Comparison of ENCODE assay signal across 8 cellular contexts in genomic region chr19:15332311-15332996, GRCh38. TPM values are rescaled to one million over a fixed set of nuclear protein-coding genes. Genes with fewer than 3 reads are reported as not detected.
DNase-seq lines count a peak whose midpoint lies in the region; FAIRE-seq and TF ChIP-seq lines count a peak whose summit lies in the region.

Gene BRD4, minus strand, starts transcription at chr19:15332539. Its CDS starts 59,440 bp downstream, at chr19:15273099.

- peaks cover 58% of the 10 kb centered on the region for H3K79me2 ChIP-seq in keratinocyte (ENCODE audit: control insufficient read depth, insufficient read depth, low read length)

- H4K20me1 ChIP-seq in keratinocyte (ENCODE audit: control insufficient read depth, extremely low read depth, insufficient read depth, low read length), result peaks cover 17% of the 10 kb centered on the region

- peak within 1 kb of the TSS; percentile 90 for H3K4me3 ChIP-seq in HAP-1
- H3K4me3 ChIP-seq in keratinocyte (ENCODE audit: control insufficient read depth in 2 of 3, extremely low read depth in 1 of 3, insufficient read depth in 2 of 3, low read depth in 1 of 3, low read length in 3 of 3), result peak within 1 kb of the TSS; percentile 67 to 98 (median 97)

- peaks cover 29% of the 10 kb centered on the region for H3K4me1 ChIP-seq in HAP-1
- H3K4me1 ChIP-seq in keratinocyte (ENCODE audit: control insufficient read depth, extremely low read depth, insufficient read depth, low read length), result peaks cover 31% of the 10 kb centered on the region

- peak within 1 kb of the TSS; percentile 92 for H2AFZ ChIP-seq in keratinocyte (ENCODE audit: control insufficient read depth, low read length)

- dilution Hi-C loops in keratinocyte (cut with MboI; ENCODE audit: extremely low pct_ligation_motif_present, low sequenced_read_pairs), result no loop called here

- FAIRE-seq in keratinocyte (lab: Jason Lieb, UNC), result no peak

- no peak for TF ChIP-seq CTCF in keratinocyte (optimal IDR thresholded peaks at IDR 0.05 in 1 of 3, IDR thresholded peaks at IDR 0.05 in 1 of 3, conservative IDR thresholded peaks at IDR 0.05 in 1 of 3; ENCODE audit: extremely low read depth in 1 of 3, insufficient read depth in 2 of 3, low read length in 3 of 3)

- H3K9me3 ChIP-seq in HAP-1, result no peaks in the 10 kb centered on the region
- H3K9me3 ChIP-seq in keratinocyte (ENCODE audit: control insufficient read depth, low read depth, low read length), result no peaks in the 10 kb centered on the region

- in situ Hi-C loops in HAP-1 (cut with MboI; ENCODE audit: low sequenced_read_pairs), result no loop called here

- H3K9me1 ChIP-seq in keratinocyte (ENCODE audit: control insufficient read depth, extremely low read depth, insufficient read depth, low read length), result peaks cover 3% of the 10 kb centered on the region

- H3K36me3 ChIP-seq in HAP-1 (replicated peaks) (peaks cover 4% of the 10 kb centered on the region), keratinocyte (ENCODE audit: control insufficient read depth in 2 of 2, extremely low read depth in 1 of 2, insufficient read depth in 2 of 2, low read length in 2 of 2) (peaks cover 0 to 5% of the 10 kb centered on the region in 2 experiments)

- DNase-seq in GM03348 (ENCODE audit: low spot score) (peak; percentile 96), HAP-1 (ENCODE audit: low spot score in 2 of 2) (peak; percentile 48 to 83), NCI-H128 (lab: John Stamatoyannopoulos, UW; ENCODE audit: unreplicated experiment) (peak; percentile 38), caudate nucleus (lab: John Stamatoyannopoulos, UW) (peak in 54 of 61 donors; percentile 7 to 75 (median 49)), keratinocyte (ENCODE audit: low read depth, low spot score) (no peak), cortex of kidney (lab: John Stamatoyannopoulos, UW) (no peak)
- DNase-seq in activated CD4-positive, CD25-positive, alpha-beta regulatory T cell (lab: John Stamatoyannopoulos, UW), result peak; percentile 52 to 69 (median 60)
- DNase-seq in stimulated activated CD4-positive, alpha-beta T cell treated with anti-CD3 and anti-CD28 coated beads, Interleukin-15, amount 100 ng/mL, for 1 hour (ENCODE audit: low read depth in 1 of 2, low spot score in 1 of 2), result peak; percentile 59 to 77

- H3K4me2 ChIP-seq in keratinocyte (ENCODE audit: control insufficient read depth, extremely low read depth, insufficient read depth, low read depth, low read length), result peak within 1 kb of the TSS; percentile 100

- H3K27me3 ChIP-seq in HAP-1 (ENCODE audit: low read depth) (no peaks in the 10 kb centered on the region), keratinocyte (ENCODE audit: control insufficient read depth, extremely low read depth, insufficient read depth, low read length) (no peaks in the 10 kb centered on the region)

- peak within 1 kb of the TSS; percentile 92 for H3K27ac ChIP-seq in caudate nucleus (ENCODE audit: low read depth, low read length)
- H3K27ac ChIP-seq in keratinocyte (ENCODE audit: control insufficient read depth, insufficient read depth, low read length), result peak within 1 kb of the TSS; percentile 94

- peak within 1 kb of the TSS; percentile 96 for H3K9ac ChIP-seq in keratinocyte (ENCODE audit: control insufficient read depth, extremely low read depth, insufficient read depth, low read length)

RNA-seq across cellular contexts. Expression of gene BRD4, which starts in this region (rescaled TPM):
- 3.7 to 9.2 TPM (median 5.5 TPM) in 3 replicates for polyA plus RNA-seq in keratinocyte
- polyA plus RNA-seq in keratinocyte (2011; ENCODE audit: low read depth), result 95.1 TPM
- polyA plus RNA-seq in keratinocyte (2011; cell fraction: cytosol; rRNA removed), result 6.2 and 7.8 TPM in 2 replicates
- 22.6 and 30.8 TPM in 2 replicates for polyA plus RNA-seq in keratinocyte (2011; cell fraction: nucleus; rRNA removed)
- polyA plus RNA-seq in keratinocyte (2012; ENCODE audit: low replicate concordance), result 39.3 and 52.1 TPM in 2 replicates
- 14.3 to 144 TPM (median 21.9 TPM) in 3 replicates for polyA minus RNA-seq in keratinocyte
- polyA minus RNA-seq in keratinocyte (2011; cell fraction: cytosol; rRNA and poly(A)+ RNA removed), result 15.0 TPM
- polyA minus RNA-seq in keratinocyte (2011; cell fraction: nucleus; rRNA and poly(A)+ RNA removed), result 27.1 and 33.9 TPM in 2 replicates

Comparison
In these comparisons a context has a peak if more than half of its experiments do, and no peak if none do; other contexts are left out.
1. DNase-seq: peak in GM03348 (single experiment), HAP-1 (2 of 2), NCI-H128 (single experiment), activated CD4-positive, CD25-positive, alpha-beta regulatory T cell (4 of 4), caudate nucleus (54 of 61) and stimulated activated CD4-positive, alpha-beta T cell treated with anti-CD3 and anti-CD28 coated beads, Interleukin-15, amount 100 ng/mL, for 1 hour (2 of 2); none in keratinocyte (single experiment) and cortex of kidney (single experiment).